Comparison of ENCODE assay signal across 10 cellular contexts in the genomic region with DNA sequence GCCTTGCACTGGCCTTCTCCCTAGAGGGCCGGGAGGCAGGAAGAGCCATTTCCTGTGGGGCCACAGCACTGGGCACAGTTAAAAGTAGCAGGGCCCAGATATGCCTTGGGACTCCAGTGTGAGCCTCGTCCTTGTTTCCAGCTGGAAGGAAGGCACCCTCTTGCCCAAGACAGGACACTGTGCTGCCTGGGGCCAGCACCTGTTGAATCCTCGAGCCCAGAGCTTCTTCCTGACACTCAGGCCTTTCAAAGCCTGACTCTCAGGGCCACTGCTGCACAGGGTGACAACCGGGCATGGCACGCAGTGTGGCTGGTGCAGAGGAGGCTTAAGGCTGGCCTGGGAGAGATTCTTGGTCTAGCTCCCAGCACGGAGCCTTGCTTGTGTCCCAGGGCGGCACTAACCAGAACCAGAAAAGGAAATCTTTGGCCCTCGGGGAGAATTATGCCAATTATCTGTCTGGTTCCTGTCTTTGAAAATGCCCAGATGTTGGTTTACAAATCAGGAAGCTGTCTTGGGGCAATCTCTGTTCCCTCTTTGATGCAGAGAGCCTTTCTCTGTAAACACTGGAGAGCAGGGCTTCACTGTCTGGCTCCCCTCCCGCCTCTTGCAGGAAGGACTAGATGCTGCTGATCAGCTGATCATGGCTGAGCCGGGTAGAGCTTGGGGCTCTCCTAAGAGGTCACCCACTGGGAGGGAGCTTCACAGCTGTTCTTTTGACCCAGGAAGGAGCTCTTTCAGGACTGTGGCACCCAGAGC. TPM values are rescaled to one million over a fixed set of nuclear protein-coding genes. Genes with fewer than 3 reads are reported as not detected.
DNase-seq lines count a peak whose midpoint lies in the region; ATAC-seq and TF ChIP-seq lines count a peak whose summit lies in the region.
"Had no signal": no experiment of that assay in that cellular context is flagged by ENCODE, and none has a peak within 500 bp of the region (broad histone marks: within the 10 kb centered on the region; RNA-seq: fewer than 3 reads in every experiment).

No MANE protein-coding gene starts in this region.

- BruUV-seq in PC-3 (replicated peaks; lab: Mats Ljungman, UMichigan): no TSS peak

- peaks cover 65% of the 10 kb centered on the region for H3K4me1 Mint-ChIP-seq in activated CD8-positive, alpha-beta T cell treated with anti-CD3 and anti-CD28 coated beads, Interleukin-2, amount 10 ng/mL, durations not matched to agents 7 days and 5 days (ENCODE audit: low read depth)
- peaks cover 47% of the 10 kb centered on the region for H3K4me1 Mint-ChIP-seq in activated CD8-positive, alpha-beta T cell treated with anti-CD3 and anti-CD28 coated beads for 36 hours (ENCODE audit: low read depth)

- POLR2A ChIA-PET in activated CD8-positive, alpha-beta T cell treated with anti-CD3 and anti-CD28 coated beads, Interleukin-2, amount 10 ng/mL, durations not matched to agents 7 days and 5 days (lab: Charles Lee): interaction anchor here (0.8 to 1.1 kb wide), 2 partner anchors 31 to 119 kb away, joined by 3 read pairs; no protein-coding TSS in a partner anchor
- POLR2A ChIA-PET in activated CD8-positive, alpha-beta T cell treated with anti-CD3 and anti-CD28 coated beads for 36 hours (lab: Charles Lee): no interaction called here
- POLR2A ChIA-PET in PC-3 (lab: Charles Lee; ENCODE audit: unreplicated experiment): no interaction called here

- peak overlapping the region; percentile 4 for H2AK5ac ChIP-seq in mesenchymal stem cell (ENCODE audit: low read length, severe bottlenecking)

- H3K27ac ChIP-seq in caudate nucleus (ENCODE audit: low read depth, low read length) (peak overlapping the region; percentile 80), mesenchymal stem cell (ENCODE audit: low read length, poor library complexity, severe bottlenecking) (no peak overlapping the region), upper lobe of right lung (peak overlapping the region; percentile 76), PC-3 (ENCODE audit: low read length) (no peak overlapping the region)
- H3K27ac ChIP-seq: KMS-11 had no signal

- H3K14ac ChIP-seq in mesenchymal stem cell (ENCODE audit: low read length in 2 of 2): peak overlapping the region in 1 of 2 experiments; percentile 78

- H3K4me1 ChIP-seq in mesenchymal stem cell (ENCODE audit: control insufficient read depth, insufficient read depth, low read depth, low read length) (peaks cover 34% of the 10 kb centered on the region), upper lobe of right lung (peaks cover 43% of the 10 kb centered on the region), PC-3 (ENCODE audit: insufficient read depth, low read length) (peaks cover 32% of the 10 kb centered on the region)

- peak overlapping the region; percentile 65 for H2BK120ac ChIP-seq in mesenchymal stem cell (ENCODE audit: low read depth, low read length)

- peak overlapping the region; percentile 46 for H2BK15ac ChIP-seq in mesenchymal stem cell (ENCODE audit: low read depth, poor library complexity, severe bottlenecking)

- peak overlapping the region in 1 of 2 experiments; percentile 87 for H3K23ac ChIP-seq in mesenchymal stem cell (ENCODE audit: low read length in 2 of 2)

- H3K18ac ChIP-seq in mesenchymal stem cell (ENCODE audit: low read depth in 1 of 2, low read length in 2 of 2): peak overlapping the region; percentile 78 to 93

- no peaks in the 10 kb centered on the region for H3K36me3 Mint-ChIP-seq in activated CD8-positive, alpha-beta T cell treated with anti-CD3 and anti-CD28 coated beads, Interleukin-2, amount 10 ng/mL, durations not matched to agents 7 days and 5 days (ENCODE audit: low read depth)
- peaks cover 10% of the 10 kb centered on the region for H3K36me3 Mint-ChIP-seq in activated CD8-positive, alpha-beta T cell treated with anti-CD3 and anti-CD28 coated beads for 36 hours (ENCODE audit: low read depth)

- no peak for DNase-seq in activated CD8-positive, alpha-beta T cell treated with anti-CD3 and anti-CD28 coated beads, Interleukin-2, amount 10 ng/mL, durations not matched to agents 7 days and 5 days
- DNase-seq in activated CD8-positive, alpha-beta T cell treated with anti-CD3 and anti-CD28 coated beads for 36 hours: no peak
- DNase-seq in caudate nucleus (lab: John Stamatoyannopoulos, UW): peak in 40 of 61 donors; percentile 18 to 80 (median 43)
- peak; percentile 69 for DNase-seq in mesenchymal stem cell
- DNase-seq in upper lobe of right lung: peak; percentile 69
- DNase-seq in PC-3: no peak
- DNase-seq: activated CD4-positive, CD25-positive, alpha-beta regulatory T cell had no signal

- TF ChIP-seq CTCF in activated CD8-positive, alpha-beta T cell treated with anti-CD3 and anti-CD28 coated beads for 36 hours (IDR thresholded peaks at IDR 0.05): no peak
- TF ChIP-seq CTCF in upper lobe of right lung (IDR thresholded peaks at IDR 0.05) (no peak), PC-3 (conservative IDR thresholded peaks at IDR 0.05; ENCODE audit: low read depth, low read length) (no peak)

- no peaks in the 10 kb centered on the region for H3K9me2 ChIP-seq in PC-3 (replicated peaks; ENCODE audit: low read length)

- ATAC-seq in activated CD8-positive, alpha-beta T cell treated with anti-CD3 and anti-CD28 coated beads, Interleukin-2, amount 10 ng/mL, durations not matched to agents 7 days and 5 days: no peak
- no peak for ATAC-seq in activated CD8-positive, alpha-beta T cell treated with anti-CD3 and anti-CD28 coated beads for 36 hours
- ATAC-seq in upper lobe of right lung (peak; percentile 64), GM21526 (IDR thresholded peaks at IDR 0.05; ENCODE audit: low FRiP score, unreplicated experiment) (no peak), GM21423 (IDR thresholded peaks at IDR 0.05; ENCODE audit: unreplicated experiment) (no peak), PC-3 (no peak)

- H3K4me2 ChIP-seq in mesenchymal stem cell (ENCODE audit: low read length, poor library complexity, severe bottlenecking) (no peak overlapping the region), PC-3 (ENCODE audit: low read length) (no peak overlapping the region)
- H3K4me2 ChIP-seq: KMS-11 had no signal

- peaks cover 6 to 25% of the 10 kb centered on the region in 2 experiments for H3K36me3 ChIP-seq in mesenchymal stem cell (ENCODE audit: control insufficient read depth in 1 of 2, insufficient read depth in 2 of 2, low read depth in 1 of 2, low read length in 2 of 2)
- no peaks in the 10 kb centered on the region for H3K36me3 ChIP-seq in upper lobe of right lung
- H3K36me3 ChIP-seq in PC-3 (ENCODE audit: low read depth, low read length): no peaks in the 10 kb centered on the region

- H3K4me3 Mint-ChIP-seq in activated CD8-positive, alpha-beta T cell treated with anti-CD3 and anti-CD28 coated beads, Interleukin-2, amount 10 ng/mL, durations not matched to agents 7 days and 5 days: no peak overlapping the region
- H3K4me3 Mint-ChIP-seq in activated CD8-positive, alpha-beta T cell treated with anti-CD3 and anti-CD28 coated beads for 36 hours: no peak overlapping the region

- H2BK5ac ChIP-seq in mesenchymal stem cell (ENCODE audit: low read depth, low read length, poor library complexity, severe bottlenecking): no peak overlapping the region

- no peaks in the 10 kb centered on the region for H4K20me1 ChIP-seq in PC-3 (ENCODE audit: low read length)

- H3K9ac ChIP-seq in mesenchymal stem cell (ENCODE audit: low read length) (no peak overlapping the region), PC-3 (ENCODE audit: low read length) (no peak overlapping the region)
- H3K9ac ChIP-seq: KMS-11 had no signal

- peaks cover 3% of the 10 kb centered on the region for H3F3A ChIP-seq in PC-3 (ENCODE audit: low read length, unreplicated experiment)

- H2AFZ ChIP-seq in mesenchymal stem cell (ENCODE audit: low read depth, low read length) (no peak overlapping the region), PC-3 (ENCODE audit: low read length) (no peak overlapping the region)

- WGBS in mesenchymal stem cell: 53% methylated on average over 10 of the region's 10 CpGs

- H3K4ac ChIP-seq in mesenchymal stem cell (ENCODE audit: low read depth in 1 of 2, low read length in 2 of 2): peak overlapping the region; percentile 67 to 91

- no peaks in the 10 kb centered on the region for H3K9me3 Mint-ChIP-seq in activated CD8-positive, alpha-beta T cell treated with anti-CD3 and anti-CD28 coated beads, Interleukin-2, amount 10 ng/mL, durations not matched to agents 7 days and 5 days (ENCODE audit: insufficient read depth)
- peaks cover 3% of the 10 kb centered on the region for H3K9me3 Mint-ChIP-seq in activated CD8-positive, alpha-beta T cell treated with anti-CD3 and anti-CD28 coated beads for 36 hours

- CTCF ChIA-PET in activated CD8-positive, alpha-beta T cell treated with anti-CD3 and anti-CD28 coated beads, Interleukin-2, amount 10 ng/mL, durations not matched to agents 7 days and 5 days (lab: Charles Lee): interaction anchor here (0.9 to 9.7 kb wide), 4 partner anchors 31 to 110 kb away, joined by 3 to 205 read pairs (median 4); a partner anchor contains a TSS
- CTCF ChIA-PET in activated CD8-positive, alpha-beta T cell treated with anti-CD3 and anti-CD28 coated beads for 36 hours (lab: Charles Lee): interaction anchor here (1.5 kb wide), 1 partner anchor 107 kb away, joined by 6 read pairs; a partner anchor contains a TSS
- CTCF ChIA-PET in PC-3 (lab: Charles Lee): no interaction called here

- intact Hi-C loops in activated CD8-positive, alpha-beta T cell treated with anti-CD3 and anti-CD28 coated beads for 36 hours (cut with micrococcal nuclease): loop anchor here (5.0 kb wide), 1 partner anchor 33 kb away; no protein-coding TSS in a partner anchor
- intact Hi-C loops in upper lobe of right lung (cut with DNase I) (no loop called here), PC-3 (cut with micrococcal nuclease) (no loop called here)

- H3K4me3 ChIP-seq in mesenchymal stem cell (ENCODE audit: insufficient read depth in 1 of 2, low read depth in 1 of 2, low read length in 2 of 2) (no peak overlapping the region), upper lobe of right lung (no peak overlapping the region), PC-3 (ENCODE audit: low read length) (no peak overlapping the region)

- peak overlapping the region; percentile 59 for H4K8ac ChIP-seq in mesenchymal stem cell (ENCODE audit: low read length)

- H3K9me3 ChIP-seq in mesenchymal stem cell (ENCODE audit: control insufficient read depth, low read length) (no peaks in the 10 kb centered on the region), upper lobe of right lung (no peaks in the 10 kb centered on the region), PC-3 (ENCODE audit: low read length) (no peaks in the 10 kb centered on the region)

- H4K91ac ChIP-seq in mesenchymal stem cell (ENCODE audit: low read length): peak overlapping the region; percentile 67

- peaks cover 36% of the 10 kb centered on the region for H3K79me1 ChIP-seq in mesenchymal stem cell (replicated peaks; ENCODE audit: low read length, poor library complexity, severe bottlenecking)

- peaks cover 14% of the 10 kb centered on the region; the same call in 1 of the 2 replicates for H3K79me2 ChIP-seq in PC-3 (ENCODE audit: low read length)

- peak overlapping the region; percentile 66 for H3K27ac Mint-ChIP-seq in activated CD8-positive, alpha-beta T cell treated with anti-CD3 and anti-CD28 coated beads, Interleukin-2, amount 10 ng/mL, durations not matched to agents 7 days and 5 days
- no peak overlapping the region for H3K27ac Mint-ChIP-seq in activated CD8-positive, alpha-beta T cell treated with anti-CD3 and anti-CD28 coated beads for 36 hours

- no peaks in the 10 kb centered on the region for H3K27me3 ChIP-seq in mesenchymal stem cell (ENCODE audit: control insufficient read depth in 1 of 2, insufficient read depth in 1 of 2, low read length in 2 of 2)
- H3K27me3 ChIP-seq in upper lobe of right lung: no peaks in the 10 kb centered on the region
- H3K27me3 ChIP-seq in PC-3 (ENCODE audit: low read length): no peaks in the 10 kb centered on the region

- H3K27me3 Mint-ChIP-seq in activated CD8-positive, alpha-beta T cell treated with anti-CD3 and anti-CD28 coated beads, Interleukin-2, amount 10 ng/mL, durations not matched to agents 7 days and 5 days (ENCODE audit: low read depth): no peaks in the 10 kb centered on the region
- no peaks in the 10 kb centered on the region for H3K27me3 Mint-ChIP-seq in activated CD8-positive, alpha-beta T cell treated with anti-CD3 and anti-CD28 coated beads for 36 hours

- H2BK12ac ChIP-seq in mesenchymal stem cell (ENCODE audit: low read length in 2 of 2): peak overlapping the region; percentile 60 to 94

RNA-seq across cellular contexts. Expression of a gene that starts 11.1 kb away (rescaled TPM):
- total RNA-seq in activated CD8-positive, alpha-beta T cell treated with anti-CD3 and anti-CD28 coated beads, Interleukin-2, amount 10 ng/mL, durations not matched to agents 7 days and 5 days: under 1 TPM in 1 of 2 experiments, not detected in 1; 0.13 TPM
- not detected for total RNA-seq in activated CD8-positive, alpha-beta T cell treated with anti-CD3 and anti-CD28 coated beads for 36 hours
- polyA plus RNA-seq in mesenchymal stem cell (2013, experiment 1 of 2): 0.32 TPM
- 0.21 TPM for polyA plus RNA-seq in mesenchymal stem cell (2013, experiment 2 of 2)
- total RNA-seq in upper lobe of right lung (10.7 TPM), PC-3 (2014; rRNA removed) (3.1 and 3.7 TPM in 2 replicates)

RNA-seq across cellular contexts. Expression of a gene that starts 42.8 kb away (rescaled TPM):
- total RNA-seq in activated CD8-positive, alpha-beta T cell treated with anti-CD3 and anti-CD28 coated beads, Interleukin-2, amount 10 ng/mL, durations not matched to agents 7 days and 5 days: 10 to 100 TPM; 18.3 to 19.5 TPM
- total RNA-seq in activated CD8-positive, alpha-beta T cell treated with anti-CD3 and anti-CD28 coated beads for 36 hours: 10 to 100 TPM; 19.8 to 23.9 TPM
- 9.1 TPM for polyA plus RNA-seq in mesenchymal stem cell (2013, experiment 1 of 2)
- 7.8 TPM for polyA plus RNA-seq in mesenchymal stem cell (2013, experiment 2 of 2)
- total RNA-seq in upper lobe of right lung (9.8 TPM), PC-3 (2014; rRNA removed) (3.3 and 3.5 TPM in 2 replicates)

Comparison
In these comparisons a context has a peak if more than half of its experiments do, and no peak if none do; other contexts are left out.
1. DNase-seq: peak in caudate nucleus (40 of 61), mesenchymal stem cell (single experiment) and upper lobe of right lung (single experiment); none in activated CD8-positive, alpha-beta T cell treated with anti-CD3 and anti-CD28 coated beads, Interleukin-2, amount 10 ng/mL, durations not matched to agents 7 days and 5 days (single experiment), activated CD8-positive, alpha-beta T cell treated with anti-CD3 and anti-CD28 coated beads for 36 hours (single experiment) and PC-3 (single experiment).
2. H3K27ac ChIP-seq: peak in caudate nucleus (single experiment) and upper lobe of right lung (single experiment); none in mesenchymal stem cell (single experiment) and PC-3 (single experiment).